7 cellular contexts compared by ENCODE assay signal in the genomic region with DNA sequence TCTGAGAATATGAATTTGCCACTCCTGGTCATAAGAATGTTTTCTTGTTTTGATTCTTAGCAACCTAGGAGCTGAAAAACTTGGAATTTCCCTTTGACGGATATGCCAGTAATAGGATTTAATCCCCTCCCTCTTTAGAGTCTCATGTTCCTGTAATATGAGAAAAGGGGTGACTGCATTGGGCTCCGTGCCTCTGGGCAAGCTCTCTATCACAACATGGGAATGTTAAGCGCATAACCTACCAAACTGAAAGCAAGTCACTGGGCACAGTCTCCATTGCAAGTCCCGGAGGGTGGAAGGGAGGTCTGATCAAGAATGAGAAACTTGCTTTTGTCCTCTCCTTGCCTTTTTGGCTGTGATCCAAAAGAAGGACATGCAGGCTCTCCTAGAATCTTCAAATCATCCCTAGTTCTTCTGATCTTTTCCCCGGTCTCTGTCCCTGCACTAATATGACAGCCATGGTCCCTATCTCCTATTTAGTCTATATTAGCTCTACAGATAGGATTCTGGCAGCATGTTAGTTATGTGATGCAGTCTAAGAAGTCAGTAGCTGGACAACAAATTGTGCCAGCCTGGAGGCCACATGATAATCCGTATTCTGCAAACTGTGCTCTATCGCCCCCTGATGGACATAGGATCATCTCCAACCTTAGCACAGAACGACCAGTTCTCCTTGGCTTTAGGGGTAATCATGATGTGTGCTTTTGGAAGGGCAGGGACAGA. TPM values are rescaled to one million over a fixed set of nuclear protein-coding genes. Genes with fewer than 3 reads are reported as not detected.
DNase-seq lines count a peak whose midpoint lies in the region; ATAC-seq and TF ChIP-seq lines count a peak whose summit lies in the region.

No MANE protein-coding gene starts in this region.

- no peaks in the 10 kb centered on the region for H3K9me2 ChIP-seq in OCI-LY7 (ENCODE audit: insufficient read depth, low read length)

- no peaks in the 10 kb centered on the region for H3K79me2 ChIP-seq in OCI-LY7 (ENCODE audit: insufficient read depth, low read depth, low read length)

- no peaks in the 10 kb centered on the region for H4K20me1 ChIP-seq in OCI-LY7 (ENCODE audit: insufficient read depth, low read length)

- H2AFZ ChIP-seq in OCI-LY7 (ENCODE audit: low read length), result no peak overlapping the region

- no peaks in the 10 kb centered on the region for H3K4me1 ChIP-seq in OCI-LY7 (ENCODE audit: insufficient read depth, low read length, poor library complexity, severe bottlenecking)

- in situ Hi-C loops in astrocyte of the cerebellum (cut with HindIII; ENCODE audit: low sequenced_read_pairs), result no loop called here

- intact Hi-C loops in OCI-LY7 (cut with micrococcal nuclease; ENCODE audit: unreplicated experiment), result loop anchor here (1.0 to 5.0 kb wide), 2 partner anchors 124 to 132 kb away; no protein-coding TSS in a partner anchor

- no peaks in the 10 kb centered on the region for H3K9me3 ChIP-seq in OCI-LY7 (ENCODE audit: low read length)

- H3K36me3 ChIP-seq in OCI-LY7 (ENCODE audit: insufficient read depth, low read length), result no peaks in the 10 kb centered on the region
- no peaks in the 10 kb centered on the region for H3K36me3 ChIP-seq in kidney epithelial cell (ENCODE audit: control insufficient read depth, insufficient read depth, low read length)

- peak; percentile 65 for TF ChIP-seq CTCF in GM10248 (IDR thresholded peaks at IDR 0.05; ENCODE audit: control extremely low read depth, extremely low read depth, low read depth, missing control alignments)
- TF ChIP-seq CTCF in OCI-LY7 (conservative IDR thresholded peaks at IDR 0.05; ENCODE audit: low read length), result peak; percentile 91
- TF ChIP-seq CTCF in astrocyte of the cerebellum (IDR thresholded peaks at IDR 0.05; ENCODE audit: low read depth, low read length, missing control alignments), result peak; percentile 80
- TF ChIP-seq CTCF in kidney epithelial cell (IDR thresholded peaks at IDR 0.05; ENCODE audit: insufficient read depth, low read length, poor library complexity, severe bottlenecking), result peak; percentile 82

- no peak overlapping the region for H3K4me3 ChIP-seq in OCI-LY7 (ENCODE audit: low read depth, low read length, poor library complexity, severe bottlenecking)
- H3K4me3 ChIP-seq in astrocyte of the cerebellum (ENCODE audit: low read depth, low read length), result no peak overlapping the region
- no peak overlapping the region for H3K4me3 ChIP-seq in kidney epithelial cell (ENCODE audit: low read depth, low read length)

- CTCF ChIA-PET in GM10248 (lab: Yijun Ruan, JAX), result interaction anchor here (0.7 to 5.3 kb wide), 16 partner anchors 9 to 131 kb away, joined by 3 to 26 read pairs (median 4); no protein-coding TSS in a partner anchor
- CTCF ChIA-PET in OCI-LY7 (lab: Charles Lee; ENCODE audit: unreplicated experiment), result interaction anchor here (0.9 kb wide), 1 partner anchor 126 kb away, joined by 4 read pairs; no protein-coding TSS in a partner anchor

- H3K27ac ChIP-seq in OCI-LY7 (ENCODE audit: low read depth, low read length, poor library complexity, severe bottlenecking), result no peak overlapping the region

- H3K27me3 ChIP-seq in kidney epithelial cell (ENCODE audit: control insufficient read depth, insufficient read depth, low read length), result no peaks in the 10 kb centered on the region

- no peak overlapping the region for H3K4me2 ChIP-seq in OCI-LY7 (ENCODE audit: low read length)

- peak; percentile 76 for ATAC-seq in GM21515 (IDR thresholded peaks at IDR 0.05; ENCODE audit: unreplicated experiment)

- no TSS peak for BruUV-seq in OCI-LY7 (replicated peaks; lab: Mats Ljungman, UMichigan)

- POLR2A ChIA-PET in GM10248 (lab: Yijun Ruan, JAX) (no interaction called here), OCI-LY7 (lab: Charles Lee) (interaction anchor here (1.1 kb wide), 1 partner anchor 121 kb away, joined by 3 read pairs; no protein-coding TSS in a partner anchor)

- DNase-seq in GM10248 (ENCODE audit: extremely low spot score) (peak; percentile 38), HK-2 (ENCODE audit: unreplicated experiment) (peak; percentile 27), OCI-LY7 (ENCODE audit: low spot score) (peak; percentile 56), astrocyte of the cerebellum (ENCODE audit: low read depth) (peak; percentile 32), kidney epithelial cell (ENCODE audit: low read depth) (peak; percentile 14)
- DNase-seq in stimulated activated CD8-positive, alpha-beta memory T cell treated with anti-CD3 and anti-CD28 coated beads, Interleukin-4, amount 100 ng/mL, for 48 hours, result peak; percentile 60

RNA-seq across cellular contexts. Expression of gene OR10D3, which starts 11.7 kb away (rescaled TPM):
- not detected in 2 replicates for total RNA-seq in OCI-LY7 (2014; rRNA removed; shearing (Covaris generic))
- total RNA-seq in OCI-LY7 (2022), result not detected in 2 replicates
- total RNA-seq in kidney epithelial cell, result not detected in 2 replicates

RNA-seq across cellular contexts. Expression of gene OR8G1, which starts 46.0 kb away (rescaled TPM):
- not detected in 2 replicates for total RNA-seq in OCI-LY7 (2014; rRNA removed; shearing (Covaris generic))
- total RNA-seq in OCI-LY7 (2022) (not detected in 2 replicates), kidney epithelial cell (not detected in 2 replicates)
